In the genomic region with DNA sequence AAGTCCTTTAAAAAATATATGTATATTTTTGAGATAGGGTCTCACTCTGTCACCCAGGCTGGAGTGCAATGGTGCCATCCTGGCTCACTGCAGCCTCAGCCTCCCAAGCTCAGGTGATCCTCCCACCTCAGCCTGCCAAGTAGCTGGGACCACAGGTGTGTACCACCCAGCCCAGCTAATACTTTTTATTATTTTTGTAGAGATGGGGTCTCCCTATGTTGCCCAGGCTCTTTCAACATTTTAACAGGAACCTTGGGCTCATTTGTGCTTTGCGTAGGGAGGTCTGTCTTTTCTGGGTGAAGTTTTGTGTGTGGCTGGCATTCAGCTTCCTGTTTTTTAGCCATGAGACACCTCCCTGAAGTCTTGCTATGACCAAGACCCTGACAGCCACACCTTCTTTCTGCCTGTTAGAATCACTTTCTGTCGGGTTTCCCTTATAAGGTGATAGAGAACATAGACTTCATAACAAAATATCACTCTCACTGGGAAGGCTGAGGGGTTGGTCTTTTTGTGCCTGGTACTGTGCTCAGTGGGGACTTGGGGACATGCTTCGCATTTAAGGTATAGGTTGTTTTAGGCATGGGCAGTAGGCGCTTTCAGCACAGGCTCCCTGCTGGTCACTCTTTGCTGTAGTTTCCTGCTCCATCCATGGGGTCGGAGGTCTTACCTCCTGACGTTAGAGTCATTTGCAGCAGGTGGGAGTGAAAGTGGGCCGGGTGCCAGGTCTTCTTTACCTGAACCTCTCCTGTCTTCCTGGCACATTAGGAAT, we compare ENCODE assay signal across 9 cellular contexts. TPM values are rescaled to one million over a fixed set of nuclear protein-coding genes. Genes with fewer than 3 reads are reported as not detected.
DNase-seq lines count a peak whose midpoint lies in the region; ATAC-seq and TF ChIP-seq lines count a peak whose summit lies in the region.
"Had no signal": no experiment of that assay in that cellular context is flagged by ENCODE, and none has a peak within 500 bp of the region (broad histone marks: within the 10 kb centered on the region; RNA-seq: fewer than 3 reads in every experiment).

No MANE protein-coding gene starts in this region.

- DNase-seq in GM13976 (ENCODE audit: low spot score) = peak; percentile 79
- peak; percentile 78 for DNase-seq in KBM-7
- DNase-seq in immature natural killer cell = peak; percentile 37 to 45 (median 40)
- DNase-seq in dorsolateral prefrontal cortex = no peak
- no peak for DNase-seq in H7
- DNase-seq in osteocyte (ENCODE audit: extremely low spot score, unreplicated experiment) = no peak
- no peak for DNase-seq in NCI-H1930 (lab: John Stamatoyannopoulos, UW)
- DNase-seq: heart left ventricle had no signal

- H3K4me3 ChIP-seq in dorsolateral prefrontal cortex (peak overlapping the region in 14 of 59 donors; percentile 3 to 84 (median 78)), H7 (ENCODE audit: insufficient read depth, low read depth, low read length) (no peak overlapping the region)

- TF ChIP-seq CTCF in GM13976 (IDR thresholded peaks at IDR 0.05; ENCODE audit: borderline replicate concordance, control extremely low read depth, extremely low read depth, insufficient read depth, missing control alignments) = no peak
- no peak for TF ChIP-seq CTCF in dorsolateral prefrontal cortex (IDR thresholded peaks at IDR 0.05 in 54 of 56, conservative IDR thresholded peaks at IDR 0.05 in 2 of 56; ENCODE audit: low read depth in 1 of 56, partially characterized antibody in 56 of 56)
- TF ChIP-seq CTCF in osteocyte (IDR thresholded peaks at IDR 0.05) = no peak

- H3K27me3 ChIP-seq in dorsolateral prefrontal cortex = no peaks in the 10 kb centered on the region
- peaks cover 24% of the 10 kb centered on the region for H3K27me3 ChIP-seq in H7 (ENCODE audit: control insufficient read depth, insufficient read depth, low read length)
- H3K27me3 ChIP-seq: heart left ventricle had no signal

- intact Hi-C loops in dorsolateral prefrontal cortex (cut with DNase I) = no loop called here

- H3K4me1 Mint-ChIP-seq in immature natural killer cell (peaks cover 39 to 50% of the 10 kb centered on the region in 2 donors), osteocyte (ENCODE audit: unreplicated experiment) (peaks cover 68% of the 10 kb centered on the region)

- in situ Hi-C loops in GM13976 (cut with MboI; ENCODE audit: low sequenced_read_pairs, unreplicated experiment) = loop anchor here (25.0 kb wide), 1 partner anchor 226 kb away; no protein-coding TSS in a partner anchor
- in situ Hi-C loops in KBM-7 (cut with MboI; ENCODE audit: low pct_unique_long_range_greater_than_20kb, low sequenced_read_pairs) = no loop called here

- H3K27ac ChIP-seq in dorsolateral prefrontal cortex = peak overlapping the region in 10 of 59 donors; percentile 10 to 36 (median 14)

- no peaks in the 10 kb centered on the region for H3K36me3 ChIP-seq in H7 (replicated peaks; ENCODE audit: control insufficient read depth, insufficient read depth, low read length)
- H3K36me3 ChIP-seq: heart left ventricle had no signal

- H3K4me3 Mint-ChIP-seq in immature natural killer cell (peak overlapping the region; percentile 81 to 94 (median 88)), osteocyte (ENCODE audit: unreplicated experiment) (no peak overlapping the region)

- no peaks in the 10 kb centered on the region for H3K36me3 Mint-ChIP-seq in immature natural killer cell
- no peaks in the 10 kb centered on the region for H3K36me3 Mint-ChIP-seq in osteocyte (ENCODE audit: unreplicated experiment)

- H3K9me3 Mint-ChIP-seq in immature natural killer cell (no peaks in the 10 kb centered on the region), osteocyte (ENCODE audit: unreplicated experiment) (no peaks in the 10 kb centered on the region)

- peaks cover 26 to 45% (median 43%) of the 10 kb centered on the region in 3 donors for H3K27me3 Mint-ChIP-seq in immature natural killer cell (ENCODE audit: low read depth in 3 of 3)
- H3K27me3 Mint-ChIP-seq in osteocyte (ENCODE audit: unreplicated experiment) = no peaks in the 10 kb centered on the region

- H3K27ac Mint-ChIP-seq in immature natural killer cell (peak overlapping the region in 3 of 6 donors; percentile 14 to 83 (median 54)), osteocyte (ENCODE audit: unreplicated experiment) (no peak overlapping the region)

- peak; percentile 55 for ATAC-seq in GM21515 (IDR thresholded peaks at IDR 0.05; ENCODE audit: unreplicated experiment)
- ATAC-seq: heart left ventricle had no signal

RNA-seq across cellular contexts. Expression of a gene that starts 3.4 kb away (rescaled TPM):
- 10 to 100 TPM in 2 of 3 donors, 1 to 10 TPM in 1; 5.3 to 28.0 (median 19.3) TPM for polyA plus RNA-seq in immature natural killer cell
- 100 to 1,000 TPM in 41 of 120 experiments, 10 to 100 TPM in 79; 48.3 to 273 (median 87.7) TPM for total RNA-seq in dorsolateral prefrontal cortex
- total RNA-seq in H7 (2014; rRNA removed; shearing (Covaris generic)) = 29.6 and 29.7 TPM in 2 replicates
- total RNA-seq in osteocyte = 90.8 and 97.2 TPM in 2 replicates

Comparison
In these comparisons a context has a peak if more than half of its experiments do, and no peak if none do; other contexts are left out.
1. DNase-seq: peak in GM13976 (single experiment), KBM-7 (single experiment) and immature natural killer cell (3 of 3); none in dorsolateral prefrontal cortex (0 of 10), H7 (single experiment), osteocyte (single experiment) and NCI-H1930 (0 of 2).